Comparison of ENCODE assay signal across 18 cellular contexts in the genomic region with DNA sequence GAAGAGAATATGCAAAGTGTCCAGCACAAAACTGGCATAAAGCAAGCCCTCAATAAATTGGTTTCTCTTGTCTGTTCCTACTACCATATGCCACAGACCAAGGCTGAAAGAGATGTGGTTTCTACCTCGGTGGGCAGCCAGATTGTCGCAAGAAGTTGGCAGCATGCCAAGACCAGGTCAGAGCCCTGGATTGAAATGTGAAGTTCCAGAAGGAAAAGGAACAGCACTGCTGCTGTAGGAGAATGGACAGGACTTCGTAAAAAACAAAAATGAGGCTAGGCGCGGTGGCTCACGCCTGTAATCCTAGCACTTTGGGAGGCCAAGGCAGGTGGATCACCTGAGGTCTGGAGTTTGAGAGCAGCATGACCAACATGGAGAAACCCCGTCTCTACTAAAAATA. TPM values are rescaled to one million over a fixed set of nuclear protein-coding genes. Genes with fewer than 3 reads are reported as not detected.
DNase-seq lines count a peak whose midpoint lies in the region; ATAC-seq and TF ChIP-seq lines count a peak whose summit lies in the region.
"Had no signal": no experiment of that assay in that cellular context is flagged by ENCODE, and none has a peak within 500 bp of the region (broad histone marks: within the 10 kb centered on the region; RNA-seq: fewer than 3 reads in every experiment).

No MANE protein-coding gene starts in this region.

- H3K36me3 ChIP-seq in SK-N-SH (replicated peaks in 1 of 2; ENCODE audit: control insufficient read depth in 1 of 2, insufficient read depth in 2 of 2, low read length in 1 of 2) (peaks cover 9 to 35% of the 10 kb centered on the region in 2 experiments), spleen (peaks cover 0 to 74% (median 12%) of the 10 kb centered on the region in 6 donors), neuronal stem cell (replicated peaks in 1 of 2; ENCODE audit: control insufficient read depth in 2 of 2, insufficient read depth in 2 of 2, low read length in 2 of 2) (peaks cover 57 to 76% of the 10 kb centered on the region in 2 donors)

- no peak overlapping the region for H4K8ac ChIP-seq in neuronal stem cell (ENCODE audit: low read depth, low read length)

- H3K27me3 ChIP-seq in SK-N-SH (ENCODE audit: insufficient read depth): no peaks in the 10 kb centered on the region
- H3K27me3 ChIP-seq in spleen (replicated peaks in 1 of 7): no peaks in the 10 kb centered on the region
- no peaks in the 10 kb centered on the region for H3K27me3 ChIP-seq in neuronal stem cell (ENCODE audit: control insufficient read depth in 3 of 3, insufficient read depth in 3 of 3, low read depth in 1 of 3, low read length in 3 of 3)
- H3K27me3 ChIP-seq: hepatocyte had no signal

- no peak overlapping the region for H3K23ac ChIP-seq in neuronal stem cell (ENCODE audit: low read depth, low read length, poor library complexity)

- H3K18ac ChIP-seq in neuronal stem cell (ENCODE audit: low read length): no peak overlapping the region

- no peak for TF ChIP-seq EP300 in SK-N-SH (IDR thresholded peaks at IDR 0.05; ENCODE audit: borderline replicate concordance in 1 of 2, low read depth in 1 of 2, low read length in 1 of 2)

- H3K79me2 ChIP-seq in SK-N-SH (ENCODE audit: insufficient read depth): peaks cover 12% of the 10 kb centered on the region; the same call in 1 of the 2 replicates

- no peak for TF ChIP-seq RAD21 in SK-N-SH (IDR thresholded peaks at IDR 0.05; ENCODE audit: low read length)

- TF ChIP-seq CTCF in SK-N-SH (IDR thresholded peaks at IDR 0.05) (no peak), VCaP (conservative IDR thresholded peaks at IDR 0.05) (no peak), fibroblast of pulmonary artery (IDR thresholded peaks at IDR 0.05; ENCODE audit: low read length, missing control alignments) (no peak), spleen (IDR thresholded peaks at IDR 0.05 in 8 of 11, conservative IDR thresholded peaks at IDR 0.05 in 3 of 11) (no peak)

- H2BK5ac ChIP-seq in neuronal stem cell (ENCODE audit: low read length): no peak overlapping the region

- intact Hi-C loops in spleen (cut with DNase I; ENCODE audit: low total_unique reads): no loop called here

- no peak overlapping the region for H3K4me2 ChIP-seq in SK-N-SH
- no peak overlapping the region for H3K4me2 ChIP-seq in neuronal stem cell (ENCODE audit: insufficient read depth, low read length, poor library complexity, severe bottlenecking)
- H3K4me2 ChIP-seq: hepatocyte had no signal

- no peaks in the 10 kb centered on the region for H3K9me3 ChIP-seq in SK-N-SH
- no peaks in the 10 kb centered on the region for H3K9me3 ChIP-seq in spleen
- H3K9me3 ChIP-seq in neuronal stem cell (replicated peaks in 1 of 2; ENCODE audit: control insufficient read depth in 2 of 2, insufficient read depth in 1 of 2, low read depth in 1 of 2, low read length in 2 of 2): peaks cover 0 to 2% of the 10 kb centered on the region in 2 donors
- H3K9me3 ChIP-seq: HAP-1 had no signal

- no peak overlapping the region for H3K4ac ChIP-seq in neuronal stem cell (ENCODE audit: low read length)

- peak; percentile 37 for DNase-seq in SK-N-SH
- DNase-seq in fibroblast of pulmonary artery (ENCODE audit: low read depth): peak; percentile 33
- DNase-seq in spleen: no peak
- DNase-seq in activated gamma-delta T cell (lab: John Stamatoyannopoulos, UW): no peak
- DNase-seq in neuronal stem cell (ENCODE audit: low spot score): no peak
- no peak for DNase-seq in MV-4-11 (lab: John Stamatoyannopoulos, UW)
- DNase-seq: CD4-positive, CD25-positive, alpha-beta regulatory T cell; DMS79; NCI-H1694; nephron progenitor cell; T-helper 1 cell had no signal

- H2BK12ac ChIP-seq in neuronal stem cell (ENCODE audit: low read length): no peak overlapping the region

- H2BK120ac ChIP-seq in neuronal stem cell (ENCODE audit: low read depth, low read length): no peak overlapping the region

- H3F3A ChIP-seq in SK-N-SH (replicated peaks; ENCODE audit: insufficient read depth): no peaks in the 10 kb centered on the region

- H4K20me1 ChIP-seq in SK-N-SH (ENCODE audit: insufficient read depth): no peaks in the 10 kb centered on the region; the same call in 1 of the 2 replicates

- ATAC-seq in SK-N-SH treated with all-trans-retinoic acid at 6 μM for 48 hours: no peak

- peaks cover 0 to under 1% of the 10 kb centered on the region in 2 experiments; a peak in 1 of 4 replicates for H3K4me1 ChIP-seq in SK-N-SH (ENCODE audit: control insufficient read depth in 1 of 2, insufficient read depth in 2 of 2, low read depth in 1 of 2, low read length in 1 of 2)
- peaks cover 0 to 33% (median 23%) of the 10 kb centered on the region in 6 donors for H3K4me1 ChIP-seq in spleen
- peaks cover 5 to 6% of the 10 kb centered on the region in 2 donors for H3K4me1 ChIP-seq in neuronal stem cell (ENCODE audit: control insufficient read depth in 2 of 2, insufficient read depth in 1 of 2, low read depth in 1 of 2, low read length in 2 of 2)
- H3K4me1 ChIP-seq: HAP-1 had no signal

- H4K91ac ChIP-seq in neuronal stem cell (ENCODE audit: low read depth, low read length, poor library complexity): no peak overlapping the region

- WGBS in SK-N-SH (ENCODE audit: low lambda C conversion rate): 92% methylated on average over 7 of the region's 7 CpGs
- WGBS in spleen, 5 donors: 64 to 76% (median 67%) methylated on average over 7 of the region's 7 CpGs
- WGBS in neuronal stem cell (ENCODE audit: extremely low coverage in 2 of 2, insufficient read length in 2 of 2, insufficient replicate concordance in 1 of 2), 2 donors: no CpG with 5 or more reads among the region's 7 CpGs

- CTCF ChIA-PET in SK-N-SH (lab: Yijun Ruan, JAX): interaction anchor here (1.0 to 9.2 kb wide), 4 partner anchors 6 to 68 kb away, joined by 3 to 103 read pairs (median 3); no protein-coding TSS in a partner anchor

- H3K14ac ChIP-seq in neuronal stem cell (ENCODE audit: low read length): no peak overlapping the region

- POLR2A ChIA-PET in SK-N-SH (lab: Yijun Ruan, JAX): no interaction called here

- no peak overlapping the region for H2AK5ac ChIP-seq in neuronal stem cell (ENCODE audit: low read depth, low read length)

- H3K9me2 ChIP-seq in SK-N-SH: no peaks in the 10 kb centered on the region

- H2BK15ac ChIP-seq in neuronal stem cell (ENCODE audit: low read length): no peak overlapping the region

- peaks cover 6% of the 10 kb centered on the region for H3K79me1 ChIP-seq in neuronal stem cell (ENCODE audit: low read depth, low read length)

- no peak for TF ChIP-seq POLR2A in spleen (IDR thresholded peaks at IDR 0.05)

- no peak overlapping the region for H3K4me3 ChIP-seq in SK-N-SH (ENCODE audit: low read depth in 2 of 2, low read length in 1 of 2)
- H3K4me3 ChIP-seq in fibroblast of pulmonary artery (replicated peaks; ENCODE audit: low read depth, low read length): no peak overlapping the region
- no peak overlapping the region for H3K4me3 ChIP-seq in spleen
- no peak overlapping the region for H3K4me3 ChIP-seq in neuronal stem cell (ENCODE audit: low read length in 2 of 2)
- H3K4me3 ChIP-seq: HAP-1, hepatocyte had no signal

- no peak overlapping the region for H3K9ac ChIP-seq in SK-N-SH
- no peak overlapping the region for H3K9ac ChIP-seq in neuronal stem cell (ENCODE audit: low read depth, low read length, poor library complexity)

- H2AFZ ChIP-seq in SK-N-SH (ENCODE audit: low read depth): no peak overlapping the region
- H2AFZ ChIP-seq in neuronal stem cell (ENCODE audit: low read length): no peak overlapping the region
- H2AFZ ChIP-seq: hepatocyte had no signal

- no peak overlapping the region for H3K27ac ChIP-seq in SK-N-SH (ENCODE audit: low read depth in 2 of 2, low read length in 1 of 2)
- peak overlapping the region; percentile 71 for H3K27ac ChIP-seq in VCaP
- H3K27ac ChIP-seq in spleen: peak overlapping the region in 7 of 8 donors; percentile 47 to 76 (median 58)
- H3K27ac ChIP-seq in neuronal stem cell (replicated peaks; ENCODE audit: low read length): no peak overlapping the region
- H3K27ac ChIP-seq: hepatocyte had no signal

TF ChIP-seq in SK-N-SH, 30 proteins besides CTCF, POLR2A, EP300 and RAD21:
- no peak for TF ChIP-seq RFX5 (IDR thresholded peaks at IDR 0.05; ENCODE audit: low read length)
- peak; percentile 60 for TF ChIP-seq NFIC (IDR thresholded peaks at IDR 0.05; ENCODE audit: borderline replicate concordance)

TF ChIP-seq in SK-N-SH treated with all-trans-retinoic acid at 6 μM for 48 hours, 23 proteins besides CTCF, POLR2A, EP300 and RAD21 (continues in another document):
- TF ChIP-seq ESRRG (CRISPR knock-in tag; IDR thresholded peaks at IDR 0.05): no peak
- TF ChIP-seq, protein P1, sequence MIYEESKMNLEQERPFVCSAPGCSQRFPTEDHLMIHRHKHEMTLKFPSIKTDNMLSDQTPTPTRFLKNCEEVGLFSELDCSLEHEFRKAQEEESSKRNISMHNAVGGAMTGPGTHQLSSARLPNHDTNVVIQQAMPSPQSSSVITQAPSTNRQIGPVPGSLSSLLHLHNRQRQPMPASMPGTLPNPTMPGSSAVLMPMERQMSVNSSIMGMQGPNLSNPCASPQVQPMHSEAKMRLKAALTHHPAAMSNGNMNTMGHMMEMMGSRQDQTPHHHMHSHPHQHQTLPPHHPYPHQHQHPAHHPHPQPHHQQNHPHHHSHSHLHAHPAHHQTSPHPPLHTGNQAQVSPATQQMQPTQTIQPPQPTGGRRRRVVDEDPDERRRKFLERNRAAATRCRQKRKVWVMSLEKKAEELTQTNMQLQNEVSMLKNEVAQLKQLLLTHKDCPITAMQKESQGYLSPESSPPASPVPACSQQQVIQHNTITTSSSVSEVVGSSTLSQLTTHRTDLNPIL (CRISPR knock-in tag; IDR thresholded peaks at IDR 0.05; ENCODE audit: low read depth): no peak
- no peak for TF ChIP-seq CSDC2 (CRISPR knock-in tag; IDR thresholded peaks at IDR 0.05)
- no peak for TF ChIP-seq ARNTL (CRISPR knock-in tag; IDR thresholded peaks at IDR 0.05; ENCODE audit: borderline replicate concordance, low read depth)

RNA-seq across cellular contexts. Expression of a gene that starts 22.1 kb away (rescaled TPM):
- polyA plus RNA-seq in SK-N-SH (2012; rRNA removed) (92.4 and 97.0 TPM in 2 replicates), spleen (10 to 100 TPM; 34.8 to 55.3 (median 41.4) TPM)
- 72.1 and 86.3 TPM in 2 replicates for polyA plus RNA-seq in SK-N-SH (2012; cell fraction: cytosol; rRNA removed)
- polyA plus RNA-seq in SK-N-SH (2012; cell fraction: nucleus; rRNA removed): 39.4 and 45.0 TPM in 2 replicates
- total RNA-seq in spleen: 10 to 100 TPM; 20.2 to 31.7 (median 23.8) TPM
- polyA plus RNA-seq in neuronal stem cell (2013, experiment 1 of 2): 64.6 TPM
- 66.2 TPM for polyA plus RNA-seq in neuronal stem cell (2013, experiment 2 of 2)

RNA-seq across cellular contexts. Expression of a gene that starts 22.2 kb away (rescaled TPM):
- polyA plus RNA-seq in SK-N-SH (2012; rRNA removed) (52.7 and 63.2 TPM in 2 replicates), spleen (1 to 10 TPM; 2.8 to 8.5 (median 3.5) TPM)
- 26.9 and 37.6 TPM in 2 replicates for polyA plus RNA-seq in SK-N-SH (2012; cell fraction: cytosol; rRNA removed)
- 97.6 and 129 TPM in 2 replicates for polyA plus RNA-seq in SK-N-SH (2012; cell fraction: nucleus; rRNA removed)
- 10 to 100 TPM; 12.3 to 24.8 (median 19.4) TPM for total RNA-seq in spleen
- polyA plus RNA-seq in neuronal stem cell (2013, experiment 1 of 2): 28.8 TPM
- 27.4 TPM for polyA plus RNA-seq in neuronal stem cell (2013, experiment 2 of 2)

RNA-seq across cellular contexts. Expression of a gene that starts 53.5 kb away (rescaled TPM):
- polyA plus RNA-seq in SK-N-SH (2012; rRNA removed): not detected in 2 replicates
- polyA plus RNA-seq in SK-N-SH (2012; cell fraction: cytosol; rRNA removed): 0.01 TPM in 1 of 2 replicates, not detected in the other
- 0.04 TPM in 1 of 2 replicates, not detected in the other for polyA plus RNA-seq in SK-N-SH (2012; cell fraction: nucleus; rRNA removed)
- under 1 TPM in 4 of 7 donors, not detected in 3; 0.13 to 0.26 (median 0.20) TPM for total RNA-seq in spleen
- under 1 TPM; 0.12 to 0.19 (median 0.17) TPM for polyA plus RNA-seq in spleen
- 0.17 TPM for polyA plus RNA-seq in neuronal stem cell (2013, experiment 1 of 2)
- 0.14 TPM for polyA plus RNA-seq in neuronal stem cell (2013, experiment 2 of 2)
- total RNA-seq: CD4-positive, CD25-positive, alpha-beta regulatory T cell; MCF 10A; NCI-H460; progenitor cell of endocrine pancreas had no signal
- polyA plus RNA-seq: CD4-positive, CD25-positive, alpha-beta regulatory T cell had no signal

Comparison
In these comparisons a context has a peak if more than half of its experiments do, and no peak if none do; other contexts are left out.
1. DNase-seq: peak in SK-N-SH (single experiment) and fibroblast of pulmonary artery (single experiment); none in spleen (single experiment), activated gamma-delta T cell (single experiment), neuronal stem cell (single experiment) and MV-4-11 (single experiment).
2. H3K27ac ChIP-seq: peak in VCaP (single experiment) and spleen (7 of 8); none in SK-N-SH (0 of 2) and neuronal stem cell (single experiment).